ENCODE assay signal across 9 cellular contexts in genomic region chr6:44041461-44042260, GRCh38.
DNase-seq lines count a peak whose midpoint lies in the region; ATAC-seq and TF ChIP-seq lines count a peak whose summit lies in the region.
"Had no signal": no experiment of that assay in that cellular context is flagged by ENCODE, and none has a peak within 500 bp of the region (broad histone marks: within the 10 kb centered on the region; RNA-seq: fewer than 3 reads in every experiment).

No MANE protein-coding gene starts in this region.

- no peak overlapping the region for H3K27ac ChIP-seq in MM.1S (ENCODE audit: low read length)

- no peaks in the 10 kb centered on the region for H4K20me1 ChIP-seq in MM.1S (ENCODE audit: insufficient read depth, low read length)

- DNase-seq in EH (ENCODE audit: low read depth) (peak; percentile 99), OCI-M1 (lab: John Stamatoyannopoulos, UW) (peak; percentile 32), epidermal melanocyte (ENCODE audit: insufficient read length, low spot score) (peak; percentile 53), occipital lobe (lab: John Stamatoyannopoulos, UW) (peak; percentile 54), DMS153 (lab: John Stamatoyannopoulos, UW) (no peak), MM.1S (no peak)
- DNase-seq: stomach had no signal

- H3K9me2 ChIP-seq in MM.1S (replicated peaks; ENCODE audit: insufficient read depth, low read length), result no peaks in the 10 kb centered on the region

- no peaks in the 10 kb centered on the region for H3K79me2 ChIP-seq in MM.1S (ENCODE audit: low read length)

- no peaks in the 10 kb centered on the region for H3F3A ChIP-seq in MM.1S (ENCODE audit: insufficient read depth, low read length)

- TF ChIP-seq CTCF in MM.1S (IDR thresholded peaks at IDR 0.05; ENCODE audit: low read length), result no peak

- H3K27me3 ChIP-seq in MM.1S (replicated peaks; ENCODE audit: insufficient read depth, low read length), result no peaks in the 10 kb centered on the region
- H3K27me3 ChIP-seq: stomach had no signal

- ATAC-seq in HG03342 (IDR thresholded peaks at IDR 0.05; ENCODE audit: unreplicated experiment) (no peak), GM18861 (IDR thresholded peaks at IDR 0.05; ENCODE audit: unreplicated experiment) (no peak)

- no peak overlapping the region for H2AFZ ChIP-seq in MM.1S (ENCODE audit: low read length)

- H3K9ac ChIP-seq in MM.1S (ENCODE audit: low read length), result no peak overlapping the region

- no peak overlapping the region for H3K4me2 ChIP-seq in MM.1S (ENCODE audit: low read depth, low read length)

- no peaks in the 10 kb centered on the region for H3K36me3 ChIP-seq in MM.1S (replicated peaks; ENCODE audit: insufficient read depth, low read length)
- H3K36me3 ChIP-seq: stomach had no signal

- no peaks in the 10 kb centered on the region for H3K9me3 ChIP-seq in MM.1S (replicated peaks; ENCODE audit: insufficient read depth, low read length)
- H3K9me3 ChIP-seq: stomach had no signal

- no peak overlapping the region for H3K4me3 ChIP-seq in MM.1S (ENCODE audit: low read length)
- H3K4me3 ChIP-seq: stomach had no signal

- H3K4me1 ChIP-seq in MM.1S (ENCODE audit: low read length), result no peaks in the 10 kb centered on the region

Comparison
In these comparisons a context has a peak if more than half of its experiments do, and no peak if none do; other contexts are left out.
1. DNase-seq: peak in EH (single experiment), OCI-M1 (single experiment), epidermal melanocyte (single experiment) and occipital lobe (single experiment); none in DMS153 (single experiment) and MM.1S (single experiment).